1 cellular context compared by ENCODE assay signal in the genomic region with DNA sequence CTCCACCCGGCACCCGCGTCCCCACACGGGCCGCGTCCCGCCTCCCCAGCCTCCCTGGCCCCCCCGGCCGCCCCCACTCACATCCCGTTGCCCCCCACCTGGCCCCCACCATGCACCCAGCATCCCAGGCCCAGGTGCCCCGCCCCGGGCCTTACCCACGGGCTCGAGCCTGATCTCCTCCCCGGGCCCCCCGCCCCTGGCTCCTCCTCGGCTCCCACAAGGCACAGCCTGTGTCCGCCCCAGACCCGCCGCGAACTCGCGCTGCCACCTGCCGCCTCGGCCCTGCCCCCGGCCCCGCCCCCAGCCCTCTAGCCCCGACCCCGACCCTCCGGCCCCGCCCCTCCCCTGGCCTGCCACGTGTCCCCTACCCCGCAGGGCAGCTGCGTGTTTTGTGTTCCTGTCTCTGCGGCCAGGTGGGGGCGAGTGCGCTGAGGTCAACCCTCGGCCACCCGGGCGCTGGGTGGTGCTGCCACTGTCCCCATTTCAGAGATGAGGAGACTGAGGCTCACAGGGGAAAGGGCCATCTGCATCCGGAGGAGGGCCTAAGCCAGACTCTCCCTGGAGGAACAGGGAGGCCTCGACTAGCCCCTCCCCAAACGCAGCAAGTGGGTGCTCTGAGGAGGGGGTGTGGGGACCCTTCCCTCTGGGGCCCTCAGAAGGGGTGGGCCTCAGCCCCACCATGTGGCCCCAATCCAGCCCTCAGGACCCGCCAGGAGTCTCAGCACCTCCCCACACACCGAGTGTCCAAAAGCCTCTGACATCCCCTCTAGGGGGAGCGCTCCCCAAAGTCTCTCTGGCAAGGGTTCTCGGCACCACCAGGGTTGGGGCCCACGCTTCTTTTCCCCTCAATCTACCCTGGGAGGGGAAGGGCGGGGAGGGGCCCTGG.
TF ChIP-seq lines count a peak whose summit lies in the region.

No MANE protein-coding gene starts in this region.

TF ChIP-seq in HepG2, 621 proteins besides CTCF, POLR2A, EP300 and RAD21 (continued from another document and continues in another):
- TF ChIP-seq, protein P1, sequence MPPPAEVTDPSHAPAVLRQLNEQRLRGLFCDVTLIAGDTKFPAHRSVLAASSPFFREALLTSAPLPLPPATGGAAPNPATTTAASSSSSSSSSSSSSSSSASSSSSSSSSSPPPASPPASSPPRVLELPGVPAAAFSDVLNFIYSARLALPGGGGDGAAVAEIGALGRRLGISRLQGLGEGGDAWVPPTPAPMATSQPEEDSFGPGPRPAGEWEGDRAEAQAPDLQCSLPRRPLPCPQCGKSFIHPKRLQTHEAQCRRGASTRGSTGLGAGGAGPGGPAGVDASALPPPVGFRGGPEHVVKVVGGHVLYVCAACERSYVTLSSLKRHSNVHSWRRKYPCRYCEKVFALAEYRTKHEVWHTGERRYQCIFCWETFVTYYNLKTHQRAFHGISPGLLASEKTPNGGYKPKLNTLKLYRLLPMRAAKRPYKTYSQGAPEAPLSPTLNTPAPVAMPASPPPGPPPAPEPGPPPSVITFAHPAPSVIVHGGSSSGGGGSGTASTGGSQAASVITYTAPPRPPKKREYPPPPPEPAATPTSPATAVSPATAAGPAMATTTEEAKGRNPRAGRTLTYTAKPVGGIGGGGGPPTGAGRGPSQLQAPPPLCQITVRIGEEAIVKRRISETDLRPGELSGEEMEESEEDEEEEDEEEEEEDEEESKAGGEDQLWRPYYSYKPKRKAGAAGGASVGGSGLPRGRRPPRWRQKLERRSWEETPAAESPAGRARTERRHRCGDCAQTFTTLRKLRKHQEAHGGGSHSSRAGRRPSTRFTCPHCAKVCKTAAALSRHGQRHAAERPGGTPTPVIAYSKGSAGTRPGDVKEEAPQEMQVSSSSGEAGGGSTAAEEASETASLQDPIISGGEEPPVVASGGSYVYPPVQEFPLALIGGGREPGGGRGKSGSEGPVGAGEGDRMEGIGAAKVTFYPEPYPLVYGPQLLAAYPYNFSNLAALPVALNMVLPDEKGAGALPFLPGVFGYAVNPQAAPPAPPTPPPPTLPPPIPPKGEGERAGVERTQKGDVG (CRISPR knock-in tag; IDR thresholded peaks at IDR 0.05; ENCODE audit: borderline replicate concordance), result no peak
- TF ChIP-seq ZNF34 (CRISPR knock-in tag; IDR thresholded peaks at IDR 0.05; ENCODE audit: borderline replicate concordance), result no peak
- peak; percentile 93 for TF ChIP-seq RARA (CRISPR knock-in tag; IDR thresholded peaks at IDR 0.05)
- TF ChIP-seq ZFAT (CRISPR knock-in tag; conservative IDR thresholded peaks at IDR 0.05), result no peak
- no peak for TF ChIP-seq PRMT3 (CRISPR knock-in tag; IDR thresholded peaks at IDR 0.05; ENCODE audit: borderline replicate concordance, low read depth)
- TF ChIP-seq FOXO1 (CRISPR knock-in tag; IDR thresholded peaks at IDR 0.05), result no peak; the same call in 1 of the 2 replicates
- TF ChIP-seq, protein P2, sequence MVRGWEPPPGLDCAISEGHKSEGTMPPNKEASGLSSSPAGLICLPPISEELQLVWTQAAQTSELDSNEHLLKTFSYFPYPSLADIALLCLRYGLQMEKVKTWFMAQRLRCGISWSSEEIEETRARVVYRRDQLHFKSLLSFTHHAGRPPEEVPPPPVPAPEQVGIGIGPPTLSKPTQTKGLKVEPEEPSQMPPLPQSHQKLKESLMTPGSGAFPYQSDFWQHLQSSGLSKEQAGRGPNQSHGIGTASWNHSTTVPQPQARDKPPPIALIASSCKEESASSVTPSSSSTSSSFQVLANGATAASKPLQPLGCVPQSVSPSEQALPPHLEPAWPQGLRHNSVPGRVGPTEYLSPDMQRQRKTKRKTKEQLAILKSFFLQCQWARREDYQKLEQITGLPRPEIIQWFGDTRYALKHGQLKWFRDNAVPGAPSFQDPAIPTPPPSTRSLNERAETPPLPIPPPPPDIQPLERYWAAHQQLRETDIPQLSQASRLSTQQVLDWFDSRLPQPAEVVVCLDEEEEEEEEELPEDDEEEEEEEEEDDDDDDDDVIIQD (CRISPR knock-in tag; IDR thresholded peaks at IDR 0.05; ENCODE audit: low read depth), result no peak
- TF ChIP-seq RCOR2 (CRISPR knock-in tag; IDR thresholded peaks at IDR 0.05), result peak; percentile 85
- TF ChIP-seq, protein P3, sequence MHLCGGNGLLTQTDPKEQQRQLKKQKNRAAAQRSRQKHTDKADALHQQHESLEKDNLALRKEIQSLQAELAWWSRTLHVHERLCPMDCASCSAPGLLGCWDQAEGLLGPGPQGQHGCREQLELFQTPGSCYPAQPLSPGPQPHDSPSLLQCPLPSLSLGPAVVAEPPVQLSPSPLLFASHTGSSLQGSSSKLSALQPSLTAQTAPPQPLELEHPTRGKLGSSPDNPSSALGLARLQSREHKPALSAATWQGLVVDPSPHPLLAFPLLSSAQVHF (CRISPR knock-in tag; IDR thresholded peaks at IDR 0.05), result no peak
- no peak for TF ChIP-seq RAD51 (IDR thresholded peaks at IDR 0.05; ENCODE audit: borderline replicate concordance)
- no peak for TF ChIP-seq HNRNPUL1 (IDR thresholded peaks at IDR 0.05; ENCODE audit: low read depth, low read length)
- TF ChIP-seq SAFB2 (CRISPR knock-in tag; IDR thresholded peaks at IDR 0.05; ENCODE audit: borderline replicate concordance, low read depth), result no peak
- TF ChIP-seq, protein P4, sequence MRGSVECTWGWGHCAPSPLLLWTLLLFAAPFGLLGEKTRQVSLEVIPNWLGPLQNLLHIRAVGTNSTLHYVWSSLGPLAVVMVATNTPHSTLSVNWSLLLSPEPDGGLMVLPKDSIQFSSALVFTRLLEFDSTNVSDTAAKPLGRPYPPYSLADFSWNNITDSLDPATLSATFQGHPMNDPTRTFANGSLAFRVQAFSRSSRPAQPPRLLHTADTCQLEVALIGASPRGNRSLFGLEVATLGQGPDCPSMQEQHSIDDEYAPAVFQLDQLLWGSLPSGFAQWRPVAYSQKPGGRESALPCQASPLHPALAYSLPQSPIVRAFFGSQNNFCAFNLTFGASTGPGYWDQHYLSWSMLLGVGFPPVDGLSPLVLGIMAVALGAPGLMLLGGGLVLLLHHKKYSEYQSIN (CRISPR knock-in tag; IDR thresholded peaks at IDR 0.05; ENCODE audit: borderline replicate concordance), result no peak
- no peak for TF ChIP-seq RORA (CRISPR knock-in tag; IDR thresholded peaks at IDR 0.05)
- no peak for TF ChIP-seq U2AF1 (optimal IDR thresholded peaks at IDR 0.05; ENCODE audit: low read depth, low read length)
- no peak for TF ChIP-seq REXO4 (CRISPR knock-in tag; IDR thresholded peaks at IDR 0.05; ENCODE audit: borderline replicate concordance)
- no peak for TF ChIP-seq ZNF761 (CRISPR knock-in tag; conservative IDR thresholded peaks at IDR 0.05)
- no peak; the same call in 1 of the 2 replicates for TF ChIP-seq KDM3A (CRISPR knock-in tag; IDR thresholded peaks at IDR 0.05; ENCODE audit: low read depth)
- no peak for TF ChIP-seq RFXANK (CRISPR knock-in tag; IDR thresholded peaks at IDR 0.05)
- TF ChIP-seq SNAI1 (CRISPR knock-in tag; IDR thresholded peaks at IDR 0.05; ENCODE audit: borderline replicate concordance), result no peak
- no peak for TF ChIP-seq SYNCRIP (IDR thresholded peaks at IDR 0.05; ENCODE audit: insufficient read depth, low read depth, low read length)
- no peak for TF ChIP-seq ZSCAN12 (CRISPR knock-in tag; IDR thresholded peaks at IDR 0.05)
- TF ChIP-seq, protein P5, sequence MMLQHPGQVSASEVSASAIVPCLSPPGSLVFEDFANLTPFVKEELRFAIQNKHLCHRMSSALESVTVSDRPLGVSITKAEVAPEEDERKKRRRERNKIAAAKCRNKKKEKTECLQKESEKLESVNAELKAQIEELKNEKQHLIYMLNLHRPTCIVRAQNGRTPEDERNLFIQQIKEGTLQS (CRISPR knock-in tag; IDR thresholded peaks at IDR 0.05), result no peak
- TF ChIP-seq ZNF180 (CRISPR knock-in tag; IDR thresholded peaks at IDR 0.05; ENCODE audit: borderline replicate concordance, low read depth), result no peak
- TF ChIP-seq, protein P6, sequence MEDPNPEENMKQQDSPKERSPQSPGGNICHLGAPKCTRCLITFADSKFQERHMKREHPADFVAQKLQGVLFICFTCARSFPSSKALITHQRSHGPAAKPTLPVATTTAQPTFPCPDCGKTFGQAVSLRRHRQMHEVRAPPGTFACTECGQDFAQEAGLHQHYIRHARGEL (CRISPR knock-in tag; IDR thresholded peaks at IDR 0.05), result no peak
- no peak for TF ChIP-seq ZNF441 (CRISPR knock-in tag; IDR thresholded peaks at IDR 0.05; ENCODE audit: borderline replicate concordance)
- TF ChIP-seq ATRX (CRISPR knock-in tag; IDR thresholded peaks at IDR 0.05; ENCODE audit: borderline replicate concordance), result no peak
- no peak for TF ChIP-seq PTBP1 (IDR thresholded peaks at IDR 0.05; ENCODE audit: low read depth, low read length, poor library complexity, severe bottlenecking)
- TF ChIP-seq, protein P7, sequence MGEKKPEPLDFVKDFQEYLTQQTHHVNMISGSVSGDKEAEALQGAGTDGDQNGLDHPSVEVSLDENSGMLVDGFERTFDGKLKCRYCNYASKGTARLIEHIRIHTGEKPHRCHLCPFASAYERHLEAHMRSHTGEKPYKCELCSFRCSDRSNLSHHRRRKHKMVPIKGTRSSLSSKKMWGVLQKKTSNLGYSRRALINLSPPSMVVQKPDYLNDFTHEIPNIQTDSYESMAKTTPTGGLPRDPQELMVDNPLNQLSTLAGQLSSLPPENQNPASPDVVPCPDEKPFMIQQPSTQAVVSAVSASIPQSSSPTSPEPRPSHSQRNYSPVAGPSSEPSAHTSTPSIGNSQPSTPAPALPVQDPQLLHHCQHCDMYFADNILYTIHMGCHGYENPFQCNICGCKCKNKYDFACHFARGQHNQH (CRISPR knock-in tag; IDR thresholded peaks at IDR 0.05), result no peak
- no peak for TF ChIP-seq ZNF253 (CRISPR knock-in tag; IDR thresholded peaks at IDR 0.05; ENCODE audit: borderline replicate concordance)
- no peak for TF ChIP-seq HNRNPH1 (optimal IDR thresholded peaks at IDR 0.05; ENCODE audit: low read depth, low read length)
- TF ChIP-seq, protein P8, sequence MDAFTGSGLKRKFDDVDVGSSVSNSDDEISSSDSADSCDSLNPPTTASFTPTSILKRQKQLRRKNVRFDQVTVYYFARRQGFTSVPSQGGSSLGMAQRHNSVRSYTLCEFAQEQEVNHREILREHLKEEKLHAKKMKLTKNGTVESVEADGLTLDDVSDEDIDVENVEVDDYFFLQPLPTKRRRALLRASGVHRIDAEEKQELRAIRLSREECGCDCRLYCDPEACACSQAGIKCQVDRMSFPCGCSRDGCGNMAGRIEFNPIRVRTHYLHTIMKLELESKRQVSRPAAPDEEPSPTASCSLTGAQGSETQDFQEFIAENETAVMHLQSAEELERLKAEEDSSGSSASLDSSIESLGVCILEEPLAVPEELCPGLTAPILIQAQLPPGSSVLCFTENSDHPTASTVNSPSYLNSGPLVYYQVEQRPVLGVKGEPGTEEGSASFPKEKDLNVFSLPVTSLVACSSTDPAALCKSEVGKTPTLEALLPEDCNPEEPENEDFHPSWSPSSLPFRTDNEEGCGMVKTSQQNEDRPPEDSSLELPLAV (CRISPR knock-in tag; conservative IDR thresholded peaks at IDR 0.05; ENCODE audit: low read depth), result no peak
- no peak for TF ChIP-seq KMT2A (CRISPR knock-in tag; IDR thresholded peaks at IDR 0.05)
- TF ChIP-seq HMG20B (CRISPR knock-in tag; conservative IDR thresholded peaks at IDR 0.05), result no peak
- TF ChIP-seq ZNF432 (CRISPR knock-in tag; IDR thresholded peaks at IDR 0.05; ENCODE audit: borderline replicate concordance), result no peak
- TF ChIP-seq ZNF629 (CRISPR knock-in tag; conservative IDR thresholded peaks at IDR 0.05), result peak; percentile 100
- TF ChIP-seq NPAS2 (CRISPR knock-in tag; IDR thresholded peaks at IDR 0.05; ENCODE audit: borderline replicate concordance), result no peak; the same call in 1 of the 2 replicates
- TF ChIP-seq FOXJ3 (CRISPR knock-in tag; IDR thresholded peaks at IDR 0.05; ENCODE audit: borderline replicate concordance), result no peak
- TF ChIP-seq KLF9 (CRISPR knock-in tag; IDR thresholded peaks at IDR 0.05; ENCODE audit: low read depth), result no peak
- TF ChIP-seq, protein P9, sequence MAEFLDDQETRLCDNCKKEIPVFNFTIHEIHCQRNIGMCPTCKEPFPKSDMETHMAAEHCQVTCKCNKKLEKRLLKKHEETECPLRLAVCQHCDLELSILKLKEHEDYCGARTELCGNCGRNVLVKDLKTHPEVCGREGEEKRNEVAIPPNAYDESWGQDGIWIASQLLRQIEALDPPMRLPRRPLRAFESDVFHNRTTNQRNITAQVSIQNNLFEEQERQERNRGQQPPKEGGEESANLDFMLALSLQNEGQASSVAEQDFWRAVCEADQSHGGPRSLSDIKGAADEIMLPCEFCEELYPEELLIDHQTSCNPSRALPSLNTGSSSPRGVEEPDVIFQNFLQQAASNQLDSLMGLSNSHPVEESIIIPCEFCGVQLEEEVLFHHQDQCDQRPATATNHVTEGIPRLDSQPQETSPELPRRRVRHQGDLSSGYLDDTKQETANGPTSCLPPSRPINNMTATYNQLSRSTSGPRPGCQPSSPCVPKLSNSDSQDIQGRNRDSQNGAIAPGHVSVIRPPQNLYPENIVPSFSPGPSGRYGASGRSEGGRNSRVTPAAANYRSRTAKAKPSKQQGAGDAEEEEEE (CRISPR knock-in tag; IDR thresholded peaks at IDR 0.05; ENCODE audit: borderline replicate concordance), result no peak
- no peak for TF ChIP-seq RFX1 (IDR thresholded peaks at IDR 0.05)
